9 cellular contexts compared by ENCODE assay signal in genomic region chr16:53952215-53953208, GRCh38.
A peak's percentile ranks its signal among the peaks of the same experiment; 100 is the strongest.
DNase-seq lines count a peak whose midpoint lies in the region; ATAC-seq and TF ChIP-seq lines count a peak whose summit lies in the region.
"Had no signal": no experiment of that assay in that cellular context is flagged by ENCODE, and none has a peak within 500 bp of the region (broad histone marks: within the 10 kb centered on the region; RNA-seq: fewer than 3 reads in every experiment).

No MANE protein-coding gene starts in this region.

- no peaks in the 10 kb centered on the region for H3K36me3 ChIP-seq in naive thymus-derived CD4-positive, alpha-beta T cell (ENCODE audit: control insufficient read depth in 2 of 3, insufficient read depth in 3 of 3, low read length in 3 of 3)

- peak overlapping the region; percentile 28 for H3K4me3 ChIP-seq in WI38 (ENCODE audit: low read depth, low read length)
- H3K4me3 ChIP-seq in naive thymus-derived CD4-positive, alpha-beta T cell (ENCODE audit: low read length): peak overlapping the region; percentile 51

- peak overlapping the region; percentile 48 to 79 (median 71) for H3K27ac Mint-ChIP-seq in naive thymus-derived CD4-positive, alpha-beta T cell
- no peak overlapping the region for H3K27ac Mint-ChIP-seq in chondrocyte (ENCODE audit: unreplicated experiment)

- DNase-seq in DMS 273 (lab: John Stamatoyannopoulos, UW; ENCODE audit: unreplicated experiment) (peak; percentile 17), DMS 273 treated with DMSO at 0.1 percent for 48 hours (lab: John Stamatoyannopoulos, UW) (no peak), chondrocyte (ENCODE audit: low spot score) (no peak), AG08395 (ENCODE audit: low spot score) (no peak), superior temporal gyrus (ENCODE audit: extremely low spot score) (no peak)
- peak in 4 of 9 donors; percentile 4 to 19 (median 16) for DNase-seq in naive thymus-derived CD4-positive, alpha-beta T cell

- H3K27ac ChIP-seq in naive thymus-derived CD4-positive, alpha-beta T cell (ENCODE audit: low read depth, low read length): peak overlapping the region; percentile 15
- H3K27ac ChIP-seq: 22Rv1 had no signal

- peaks cover 0 to 5% (median 0%) of the 10 kb centered on the region in 11 donors for H3K9me3 Mint-ChIP-seq in naive thymus-derived CD4-positive, alpha-beta T cell
- no peaks in the 10 kb centered on the region for H3K9me3 Mint-ChIP-seq in chondrocyte (ENCODE audit: low read depth)

- H3K4me1 Mint-ChIP-seq in naive thymus-derived CD4-positive, alpha-beta T cell: peaks cover 24 to 53% (median 42%) of the 10 kb centered on the region in 7 donors
- peaks cover 20% of the 10 kb centered on the region for H3K4me1 Mint-ChIP-seq in chondrocyte (ENCODE audit: low read depth)

- ATAC-seq in HG03095 (IDR thresholded peaks at IDR 0.05; ENCODE audit: unreplicated experiment): peak; percentile 65
- peak; percentile 55 for ATAC-seq in naive thymus-derived CD4-positive, alpha-beta T cell

- intact Hi-C loops in naive thymus-derived CD4-positive, alpha-beta T cell (cut with micrococcal nuclease): loop anchor here in 1 of 2 donors (1.0 to 5.0 kb wide), 2 partner anchors 40 to 60 kb away; no protein-coding TSS in a partner anchor

- H3K27me3 Mint-ChIP-seq in naive thymus-derived CD4-positive, alpha-beta T cell: no peaks in the 10 kb centered on the region
- H3K27me3 Mint-ChIP-seq in chondrocyte (ENCODE audit: low read depth): no peaks in the 10 kb centered on the region

- CTCF ChIA-PET in naive thymus-derived CD4-positive, alpha-beta T cell (lab: Charles Lee): no interaction called here

- H3K27me3 ChIP-seq in naive thymus-derived CD4-positive, alpha-beta T cell (ENCODE audit: control insufficient read depth in 2 of 2, insufficient read depth in 2 of 2, low read length in 2 of 2): no peaks in the 10 kb centered on the region

- peaks cover 4 to 6% of the 10 kb centered on the region in 2 donors for H3K4me1 ChIP-seq in naive thymus-derived CD4-positive, alpha-beta T cell (ENCODE audit: control insufficient read depth in 2 of 2, insufficient read depth in 2 of 2, low read length in 2 of 2)

- TF ChIP-seq CTCF in WI38 (IDR thresholded peaks at IDR 0.05; ENCODE audit: low read depth, low read length) (no peak), chondrocyte (IDR thresholded peaks at IDR 0.05) (no peak)

- POLR2A ChIA-PET in naive thymus-derived CD4-positive, alpha-beta T cell (lab: Charles Lee): no interaction called here

- no peaks in the 10 kb centered on the region for H3K9me3 ChIP-seq in naive thymus-derived CD4-positive, alpha-beta T cell (ENCODE audit: control insufficient read depth in 2 of 3, low read length in 3 of 3)

- peaks cover 11 to 29% (median 25%) of the 10 kb centered on the region in 5 donors for H3K36me3 Mint-ChIP-seq in naive thymus-derived CD4-positive, alpha-beta T cell
- H3K36me3 Mint-ChIP-seq in chondrocyte (ENCODE audit: low read depth): peaks cover 2% of the 10 kb centered on the region

- peak overlapping the region; percentile 36 to 88 (median 78) for H3K4me3 Mint-ChIP-seq in naive thymus-derived CD4-positive, alpha-beta T cell
- no peak overlapping the region for H3K4me3 Mint-ChIP-seq in chondrocyte (ENCODE audit: unreplicated experiment)
